In the genomic region with DNA sequence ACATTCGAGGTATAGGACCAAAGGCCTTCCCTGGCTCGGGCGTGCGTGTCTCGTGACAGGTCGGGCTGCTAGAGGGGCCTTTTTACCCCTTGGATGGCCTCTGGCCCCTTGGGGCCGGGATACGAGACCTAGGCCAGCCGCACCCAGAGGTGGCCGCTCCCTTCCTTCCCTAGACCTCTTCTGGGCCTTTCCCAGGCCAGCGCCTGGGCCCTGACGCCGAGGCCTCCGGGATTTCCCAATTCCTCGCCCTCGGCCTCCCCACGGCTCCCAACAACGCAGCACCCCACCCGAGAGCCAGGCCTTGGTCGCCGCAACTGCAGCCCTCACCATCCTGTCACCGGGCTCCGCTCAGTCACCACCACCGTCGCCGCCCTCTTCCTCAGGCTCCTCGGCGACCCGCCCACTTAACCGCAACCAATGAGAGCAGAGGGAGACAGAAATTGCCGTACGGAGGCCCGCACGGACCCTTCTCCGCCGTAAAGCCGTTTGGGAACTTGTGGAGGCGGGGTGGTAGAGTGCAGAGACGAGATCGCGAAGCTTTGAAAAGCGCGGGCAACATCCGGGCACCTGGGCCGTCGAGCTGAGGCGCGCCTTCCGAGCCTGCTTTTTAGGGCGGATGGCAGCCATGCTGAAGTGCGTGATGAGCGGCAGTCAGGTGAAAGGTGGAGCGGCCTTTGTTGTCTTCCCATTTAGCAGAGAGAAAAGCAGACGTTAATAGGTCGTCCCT, we compare ENCODE assay signal across 1 cellular context.
TF ChIP-seq lines count a peak whose summit lies in the region.

A gene (plus strand): TSS at position 610 of the 727 bp plus-strand sequence. CDS start 7 bp downstream, at position 617.
A gene (minus strand): TSS at position 390 of the 727 bp plus-strand sequence. CDS start 60 bp downstream, at position 330.

TF ChIP-seq in HepG2, 621 proteins besides CTCF, POLR2A, EP300 and RAD21 (continued from another document and continues in another):
- TF ChIP-seq, protein P1, sequence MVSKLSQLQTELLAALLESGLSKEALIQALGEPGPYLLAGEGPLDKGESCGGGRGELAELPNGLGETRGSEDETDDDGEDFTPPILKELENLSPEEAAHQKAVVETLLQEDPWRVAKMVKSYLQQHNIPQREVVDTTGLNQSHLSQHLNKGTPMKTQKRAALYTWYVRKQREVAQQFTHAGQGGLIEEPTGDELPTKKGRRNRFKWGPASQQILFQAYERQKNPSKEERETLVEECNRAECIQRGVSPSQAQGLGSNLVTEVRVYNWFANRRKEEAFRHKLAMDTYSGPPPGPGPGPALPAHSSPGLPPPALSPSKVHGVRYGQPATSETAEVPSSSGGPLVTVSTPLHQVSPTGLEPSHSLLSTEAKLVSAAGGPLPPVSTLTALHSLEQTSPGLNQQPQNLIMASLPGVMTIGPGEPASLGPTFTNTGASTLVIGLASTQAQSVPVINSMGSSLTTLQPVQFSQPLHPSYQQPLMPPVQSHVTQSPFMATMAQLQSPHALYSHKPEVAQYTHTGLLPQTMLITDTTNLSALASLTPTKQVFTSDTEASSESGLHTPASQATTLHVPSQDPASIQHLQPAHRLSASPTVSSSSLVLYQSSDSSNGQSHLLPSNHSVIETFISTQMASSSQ (IDR thresholded peaks at IDR 0.05; ENCODE audit: low read depth): no peak
- TF ChIP-seq, protein P1 (CRISPR knock-in tag; IDR thresholded peaks at IDR 0.05; ENCODE audit: borderline replicate concordance): peak; percentile 73; the same call in 1 of the 2 replicates
- TF ChIP-seq ZNF839 (CRISPR knock-in tag; IDR thresholded peaks at IDR 0.05; ENCODE audit: borderline replicate concordance) (0 out of 2 replicates have a peak, but pooled peaks have one; percentile 18), SSRP1 (CRISPR knock-in tag; IDR thresholded peaks at IDR 0.05) (no peak), KDM2A (CRISPR knock-in tag; IDR thresholded peaks at IDR 0.05; ENCODE audit: borderline replicate concordance, low read depth) (peak; percentile 88), MIER2 (CRISPR knock-in tag; IDR thresholded peaks at IDR 0.05) (0 out of 2 replicates have a peak, but pooled peaks have one; percentile 13), PHF20 (CRISPR knock-in tag; IDR thresholded peaks at IDR 0.05) (peak; percentile 84), ZNF230 (CRISPR knock-in tag; IDR thresholded peaks at IDR 0.05) (peak; percentile 98), ZNF761 (CRISPR knock-in tag; conservative IDR thresholded peaks at IDR 0.05) (peak; percentile 92), ZNF17 (CRISPR knock-in tag; IDR thresholded peaks at IDR 0.05) (peak; percentile 95; the same call in 1 of the 2 replicates), TMF1 (CRISPR knock-in tag; IDR thresholded peaks at IDR 0.05; ENCODE audit: low read depth) (peak; percentile 96), BRD4 (CRISPR knock-in tag; IDR thresholded peaks at IDR 0.05) (peak; percentile 86), PAWR (CRISPR knock-in tag; IDR thresholded peaks at IDR 0.05; ENCODE audit: borderline replicate concordance) (peak; percentile 83; the same call in 1 of the 2 replicates), KAT8 (CRISPR knock-in tag; IDR thresholded peaks at IDR 0.05) (peak; percentile 93), NCOR1 (IDR thresholded peaks at IDR 0.05; ENCODE audit: borderline replicate concordance, low read length) (no peak), KLF15 (CRISPR knock-in tag; IDR thresholded peaks at IDR 0.05; ENCODE audit: borderline replicate concordance) (peak; percentile 67), STAG1 (CRISPR knock-in tag; IDR thresholded peaks at IDR 0.05) (no peak; the same call in 1 of the 2 replicates), PHF5A (CRISPR knock-in tag; IDR thresholded peaks at IDR 0.05; ENCODE audit: low read depth, unreplicated experiment) (peak; percentile 40), ZSCAN21 (CRISPR knock-in tag; IDR thresholded peaks at IDR 0.05; ENCODE audit: borderline replicate concordance) (peak; percentile 95), PCBP2 (optimal IDR thresholded peaks at IDR 0.05; ENCODE audit: low read depth, low read length, poor library complexity, severe bottlenecking) (no peak), NKX3-1 (CRISPR knock-in tag; IDR thresholded peaks at IDR 0.05) (peak; percentile 99), EEA1 (CRISPR knock-in tag; IDR thresholded peaks at IDR 0.05; ENCODE audit: borderline replicate concordance) (peak; percentile 81; the same call in 1 of the 2 replicates), ZZZ3 (CRISPR knock-in tag; IDR thresholded peaks at IDR 0.05; ENCODE audit: borderline replicate concordance) (peak; percentile 60; the same call in 1 of the 2 replicates), NCOA5 (CRISPR knock-in tag; IDR thresholded peaks at IDR 0.05) (no peak), SCMH1 (CRISPR knock-in tag; IDR thresholded peaks at IDR 0.05; ENCODE audit: borderline replicate concordance) (no peak), ZNF792 (CRISPR knock-in tag; IDR thresholded peaks at IDR 0.05) (peak; percentile 93), MAFG (CRISPR knock-in tag; IDR thresholded peaks at IDR 0.05) (no peak), RNF2 (conservative IDR thresholded peaks at IDR 0.05; ENCODE audit: low read depth) (peak; percentile 97), ETV5 (CRISPR knock-in tag; IDR thresholded peaks at IDR 0.05; ENCODE audit: borderline replicate concordance) (peak; percentile 62), GATAD2A (CRISPR knock-in tag; IDR thresholded peaks at IDR 0.05) (peak; percentile 70), ZNF33A (CRISPR knock-in tag; IDR thresholded peaks at IDR 0.05; ENCODE audit: borderline replicate concordance) (no peak; the same call in 1 of the 2 replicates), ZKSCAN8 (CRISPR knock-in tag; IDR thresholded peaks at IDR 0.05; ENCODE audit: borderline replicate concordance) (peak; percentile 78; the same call in 1 of the 2 replicates), ZNF543 (CRISPR knock-in tag; IDR thresholded peaks at IDR 0.05) (peak; percentile 99), NFKB2 (CRISPR knock-in tag; IDR thresholded peaks at IDR 0.05; ENCODE audit: borderline replicate concordance) (peak; percentile 98; the same call in 1 of the 2 replicates), ZSCAN29 (CRISPR knock-in tag; conservative IDR thresholded peaks at IDR 0.05) (peak; percentile 51; the same call in 1 of the 2 replicates), TBP (CRISPR knock-in tag; IDR thresholded peaks at IDR 0.05) (no peak)
- TF ChIP-seq, protein P2, sequence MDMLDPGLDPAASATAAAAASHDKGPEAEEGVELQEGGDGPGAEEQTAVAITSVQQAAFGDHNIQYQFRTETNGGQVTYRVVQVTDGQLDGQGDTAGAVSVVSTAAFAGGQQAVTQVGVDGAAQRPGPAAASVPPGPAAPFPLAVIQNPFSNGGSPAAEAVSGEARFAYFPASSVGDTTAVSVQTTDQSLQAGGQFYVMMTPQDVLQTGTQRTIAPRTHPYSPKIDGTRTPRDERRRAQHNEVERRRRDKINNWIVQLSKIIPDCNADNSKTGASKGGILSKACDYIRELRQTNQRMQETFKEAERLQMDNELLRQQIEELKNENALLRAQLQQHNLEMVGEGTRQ (IDR thresholded peaks at IDR 0.05; ENCODE audit: low read depth, low read length): no peak
- TF ChIP-seq, protein P2 (CRISPR knock-in tag; IDR thresholded peaks at IDR 0.05; ENCODE audit: borderline replicate concordance): no peak; the same call in 1 of the 2 replicates
- TF ChIP-seq, protein P3, sequence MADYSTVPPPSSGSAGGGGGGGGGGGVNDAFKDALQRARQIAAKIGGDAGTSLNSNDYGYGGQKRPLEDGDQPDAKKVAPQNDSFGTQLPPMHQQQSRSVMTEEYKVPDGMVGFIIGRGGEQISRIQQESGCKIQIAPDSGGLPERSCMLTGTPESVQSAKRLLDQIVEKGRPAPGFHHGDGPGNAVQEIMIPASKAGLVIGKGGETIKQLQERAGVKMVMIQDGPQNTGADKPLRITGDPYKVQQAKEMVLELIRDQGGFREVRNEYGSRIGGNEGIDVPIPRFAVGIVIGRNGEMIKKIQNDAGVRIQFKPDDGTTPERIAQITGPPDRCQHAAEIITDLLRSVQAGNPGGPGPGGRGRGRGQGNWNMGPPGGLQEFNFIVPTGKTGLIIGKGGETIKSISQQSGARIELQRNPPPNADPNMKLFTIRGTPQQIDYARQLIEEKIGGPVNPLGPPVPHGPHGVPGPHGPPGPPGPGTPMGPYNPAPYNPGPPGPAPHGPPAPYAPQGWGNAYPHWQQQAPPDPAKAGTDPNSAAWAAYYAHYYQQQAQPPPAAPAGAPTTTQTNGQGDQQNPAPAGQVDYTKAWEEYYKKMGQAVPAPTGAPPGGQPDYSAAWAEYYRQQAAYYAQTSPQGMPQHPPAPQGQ (CRISPR knock-in tag; IDR thresholded peaks at IDR 0.05; ENCODE audit: borderline replicate concordance): no peak
- TF ChIP-seq, protein P4, sequence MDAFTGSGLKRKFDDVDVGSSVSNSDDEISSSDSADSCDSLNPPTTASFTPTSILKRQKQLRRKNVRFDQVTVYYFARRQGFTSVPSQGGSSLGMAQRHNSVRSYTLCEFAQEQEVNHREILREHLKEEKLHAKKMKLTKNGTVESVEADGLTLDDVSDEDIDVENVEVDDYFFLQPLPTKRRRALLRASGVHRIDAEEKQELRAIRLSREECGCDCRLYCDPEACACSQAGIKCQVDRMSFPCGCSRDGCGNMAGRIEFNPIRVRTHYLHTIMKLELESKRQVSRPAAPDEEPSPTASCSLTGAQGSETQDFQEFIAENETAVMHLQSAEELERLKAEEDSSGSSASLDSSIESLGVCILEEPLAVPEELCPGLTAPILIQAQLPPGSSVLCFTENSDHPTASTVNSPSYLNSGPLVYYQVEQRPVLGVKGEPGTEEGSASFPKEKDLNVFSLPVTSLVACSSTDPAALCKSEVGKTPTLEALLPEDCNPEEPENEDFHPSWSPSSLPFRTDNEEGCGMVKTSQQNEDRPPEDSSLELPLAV (CRISPR knock-in tag; conservative IDR thresholded peaks at IDR 0.05; ENCODE audit: low read depth): no peak; the same call in 1 of the 2 replicates
- TF ChIP-seq, protein P5, sequence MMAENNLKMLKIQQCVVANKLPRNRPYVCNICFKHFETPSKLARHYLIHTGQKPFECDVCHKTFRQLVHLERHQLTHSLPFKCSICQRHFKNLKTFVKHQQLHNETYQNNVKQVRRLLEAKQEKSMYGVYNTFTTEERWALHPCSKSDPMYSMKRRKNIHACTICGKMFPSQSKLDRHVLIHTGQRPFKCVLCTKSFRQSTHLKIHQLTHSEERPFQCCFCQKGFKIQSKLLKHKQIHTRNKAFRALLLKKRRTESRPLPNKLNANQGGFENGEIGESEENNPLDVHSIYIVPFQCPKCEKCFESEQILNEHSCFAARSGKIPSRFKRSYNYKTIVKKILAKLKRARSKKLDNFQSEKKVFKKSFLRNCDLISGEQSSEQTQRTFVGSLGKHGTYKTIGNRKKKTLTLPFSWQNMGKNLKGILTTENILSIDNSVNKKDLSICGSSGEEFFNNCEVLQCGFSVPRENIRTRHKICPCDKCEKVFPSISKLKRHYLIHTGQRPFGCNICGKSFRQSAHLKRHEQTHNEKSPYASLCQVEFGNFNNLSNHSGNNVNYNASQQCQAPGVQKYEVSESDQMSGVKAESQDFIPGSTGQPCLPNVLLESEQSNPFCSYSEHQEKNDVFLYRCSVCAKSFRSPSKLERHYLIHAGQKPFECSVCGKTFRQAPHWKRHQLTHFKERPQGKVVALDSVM (CRISPR knock-in tag; IDR thresholded peaks at IDR 0.05): peak; percentile 63; the same call in 1 of the 2 replicates
- TF ChIP-seq, protein P6, sequence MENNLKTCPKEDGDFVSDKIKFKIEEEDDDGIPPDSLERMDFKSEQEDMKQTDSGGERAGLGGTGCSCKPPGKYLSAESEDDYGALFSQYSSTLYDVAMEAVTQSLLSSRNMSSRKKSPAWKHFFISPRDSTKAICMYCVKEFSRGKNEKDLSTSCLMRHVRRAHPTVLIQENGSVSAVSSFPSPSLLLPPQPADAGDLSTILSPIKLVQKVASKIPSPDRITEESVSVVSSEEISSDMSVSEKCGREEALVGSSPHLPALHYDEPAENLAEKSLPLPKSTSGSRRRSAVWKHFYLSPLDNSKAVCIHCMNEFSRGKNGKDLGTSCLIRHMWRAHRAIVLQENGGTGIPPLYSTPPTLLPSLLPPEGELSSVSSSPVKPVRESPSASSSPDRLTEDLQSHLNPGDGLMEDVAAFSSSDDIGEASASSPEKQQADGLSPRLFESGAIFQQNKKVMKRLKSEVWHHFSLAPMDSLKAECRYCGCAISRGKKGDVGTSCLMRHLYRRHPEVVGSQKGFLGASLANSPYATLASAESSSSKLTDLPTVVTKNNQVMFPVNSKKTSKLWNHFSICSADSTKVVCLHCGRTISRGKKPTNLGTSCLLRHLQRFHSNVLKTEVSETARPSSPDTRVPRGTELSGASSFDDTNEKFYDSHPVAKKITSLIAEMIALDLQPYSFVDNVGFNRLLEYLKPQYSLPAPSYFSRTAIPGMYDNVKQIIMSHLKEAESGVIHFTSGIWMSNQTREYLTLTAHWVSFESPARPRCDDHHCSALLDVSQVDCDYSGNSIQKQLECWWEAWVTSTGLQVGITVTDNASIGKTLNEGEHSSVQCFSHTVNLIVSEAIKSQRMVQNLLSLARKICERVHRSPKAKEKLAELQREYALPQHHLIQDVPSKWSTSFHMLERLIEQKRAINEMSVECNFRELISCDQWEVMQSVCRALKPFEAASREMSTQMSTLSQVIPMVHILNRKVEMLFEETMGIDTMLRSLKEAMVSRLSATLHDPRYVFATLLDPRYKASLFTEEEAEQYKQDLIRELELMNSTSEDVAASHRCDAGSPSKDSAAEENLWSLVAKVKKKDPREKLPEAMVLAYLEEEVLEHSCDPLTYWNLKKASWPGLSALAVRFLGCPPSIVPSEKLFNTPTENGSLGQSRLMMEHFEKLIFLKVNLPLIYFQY (CRISPR knock-in tag; IDR thresholded peaks at IDR 0.05; ENCODE audit: borderline replicate concordance): peak; percentile 12
- TF ChIP-seq, protein P7, sequence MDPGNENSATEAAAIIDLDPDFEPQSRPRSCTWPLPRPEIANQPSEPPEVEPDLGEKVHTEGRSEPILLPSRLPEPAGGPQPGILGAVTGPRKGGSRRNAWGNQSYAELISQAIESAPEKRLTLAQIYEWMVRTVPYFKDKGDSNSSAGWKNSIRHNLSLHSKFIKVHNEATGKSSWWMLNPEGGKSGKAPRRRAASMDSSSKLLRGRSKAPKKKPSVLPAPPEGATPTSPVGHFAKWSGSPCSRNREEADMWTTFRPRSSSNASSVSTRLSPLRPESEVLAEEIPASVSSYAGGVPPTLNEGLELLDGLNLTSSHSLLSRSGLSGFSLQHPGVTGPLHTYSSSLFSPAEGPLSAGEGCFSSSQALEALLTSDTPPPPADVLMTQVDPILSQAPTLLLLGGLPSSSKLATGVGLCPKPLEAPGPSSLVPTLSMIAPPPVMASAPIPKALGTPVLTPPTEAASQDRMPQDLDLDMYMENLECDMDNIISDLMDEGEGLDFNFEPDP (CRISPR knock-in tag; conservative IDR thresholded peaks at IDR 0.05): no peak
